ENCODE assay signal across 26 cellular contexts in the genomic region with DNA sequence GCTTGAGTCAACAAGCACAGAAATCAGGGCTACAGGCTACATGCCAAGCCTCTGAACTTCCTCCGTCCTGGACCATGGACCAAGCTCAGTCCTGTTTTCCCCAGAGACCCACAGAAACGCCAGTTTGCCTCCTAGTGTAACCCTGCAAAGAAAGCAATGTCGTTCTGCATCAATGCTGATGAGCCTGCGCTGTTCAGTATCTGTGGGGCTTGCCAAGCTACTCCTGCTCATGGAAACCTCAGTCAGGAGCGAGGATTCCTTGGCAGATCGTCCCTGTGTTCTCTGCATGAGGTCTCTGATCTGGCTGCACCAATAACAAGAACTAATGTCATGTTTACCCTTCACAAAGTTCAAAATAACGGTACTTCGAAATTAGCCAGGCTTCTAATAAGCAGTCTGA.
DNase-seq lines count a peak whose midpoint lies in the region; ATAC-seq and TF ChIP-seq lines count a peak whose summit lies in the region.
"Had no signal": no experiment of that assay in that cellular context is flagged by ENCODE, and none has a peak within 500 bp of the region (broad histone marks: within the 10 kb centered on the region; RNA-seq: fewer than 3 reads in every experiment).

No MANE protein-coding gene starts in this region.

- no peak for TF ChIP-seq POLR2A in ovary (IDR thresholded peaks at IDR 0.05)

- H3K4me1 ChIP-seq in BLaER1 treated with 17β-estradiol and CSF1 and Interleukin-3, amounts not matched to agents 10 nM and 100 nM: peaks cover 6 to 33% (median 17%) of the 10 kb centered on the region in 10 experiments; a peak in 17 of 20 replicates
- no peaks in the 10 kb centered on the region for H3K4me1 ChIP-seq in ovary (ENCODE audit: insufficient read depth)
- H3K4me1 ChIP-seq: adrenal gland, right atrium auricular region had no signal

- H4K20me1 ChIP-seq in BLaER1 treated with 17β-estradiol and CSF1 and Interleukin-3, amounts not matched to agents 10 nM and 100 nM: no peaks in the 10 kb centered on the region

- TF ChIP-seq EP300 in ovary (IDR thresholded peaks at IDR 0.05): no peak

- peak overlapping the region in 2 of 11 experiments; percentile 5 to 24; a peak in 3 of 22 replicates for H3K9ac ChIP-seq in BLaER1 treated with 17β-estradiol and CSF1 and Interleukin-3, amounts not matched to agents 10 nM and 100 nM

- no peak for ATAC-seq in GM19452 (IDR thresholded peaks at IDR 0.05; ENCODE audit: unreplicated experiment)
- ATAC-seq: activated CD8-positive, alpha-beta T cell treated with anti-CD3 and anti-CD28 coated beads, Interleukin-2, amount 10 ng/mL, durations not matched to agents 7 days and 5 days; activated T-helper 17 cell treated with anti-CD3 and anti-CD28 coated beads, Interleukin-2, amount 50 U/mL, for 72 hours; HepG2; left colon; stimulated activated naive CD8-positive, alpha-beta T cell treated with anti-CD3 and anti-CD28 coated beads, Interleukin-15, Interleukin-2, amounts not matched to agents 100 U/mL and 50 U/mL, for 24 hours had no signal

- peak overlapping the region; percentile 18 to 84 (median 64); a peak in 19 of 22 replicates for H3K4me2 ChIP-seq in BLaER1 treated with 17β-estradiol and CSF1 and Interleukin-3, amounts not matched to agents 10 nM and 100 nM
- H3K4me2 ChIP-seq: smooth muscle cell had no signal

- no peaks in the 10 kb centered on the region for H3K27me3 ChIP-seq in BLaER1 treated with 17β-estradiol and CSF1 and Interleukin-3, amounts not matched to agents 10 nM and 100 nM
- no peaks in the 10 kb centered on the region for H3K27me3 ChIP-seq in ovary
- H3K27me3 ChIP-seq: adrenal gland, brain microvascular endothelial cell, right atrium auricular region had no signal

- 6 to 13% (median 12%) methylated on average over 8 of the region's 8 CpGs for WGBS in ovary, 3 donors

- intact Hi-C loops in ovary (cut with DNase I): no loop called here

- H3K9me3 ChIP-seq in BLaER1 treated with 17β-estradiol and CSF1 and Interleukin-3, amounts not matched to agents 10 nM and 100 nM (replicated peaks in 1 of 11): peaks cover 0 to 18% (median 3%) of the 10 kb centered on the region in 11 experiments; a peak in 8 of 22 replicates
- H3K9me3 ChIP-seq in ovary: no peaks in the 10 kb centered on the region
- H3K9me3 ChIP-seq: adrenal gland, right atrium auricular region, thoracic aorta had no signal

- no peak overlapping the region for H3K27ac ChIP-seq in BLaER1 treated with 17β-estradiol and CSF1 and Interleukin-3, amounts not matched to agents 10 nM and 100 nM
- no peak overlapping the region for H3K27ac ChIP-seq in ovary
- H3K27ac ChIP-seq: adrenal gland, brain microvascular endothelial cell, right atrium auricular region, thoracic aorta had no signal

- DNase-seq in NCI-H345 treated with DMSO at 0.1 percent for 48 hours (lab: John Stamatoyannopoulos, UW; ENCODE audit: unreplicated experiment) (peak; percentile 18), cerebellum (ENCODE audit: low spot score) (peak; percentile 37), ovary (peak; percentile 21 to 50 (median 37)), OCI-M2 (lab: John Stamatoyannopoulos, UW; ENCODE audit: unreplicated experiment) (no peak), GF-D8 (lab: John Stamatoyannopoulos, UW) (no peak), mucosa of gallbladder (ENCODE audit: low spot score) (no peak)
- DNase-seq: activated CD8-positive, alpha-beta T cell treated with anti-CD3 and anti-CD28 coated beads, Interleukin-2, amount 10 ng/mL, durations not matched to agents 7 days and 5 days; activated naive CD4-positive, alpha-beta T cell treated with anti-CD3 and anti-CD28 coated beads, Interleukin-2, amount 10 ng/mL, durations not matched to agents 7 days and 5 days; brain microvascular endothelial cell; DMS 273 treated with DMSO at 0.1 percent for 48 hours; effector CD4-positive, alpha-beta T cell; Karpas-422; left colon; NCI-H2107; NCI-H510A treated with DMSO at 0.1 percent for 48 hours; SIG-M5; stimulated activated CD4-positive, alpha-beta T cell treated with anti-CD3 and anti-CD28 coated beads, Interleukin-1b, Interleukin-23, amount 100 ng/mL, for 48 hours; stimulated activated naive CD8-positive, alpha-beta T cell treated with anti-CD3 and anti-CD28 coated beads, Interleukin-15, Interleukin-2, amounts not matched to agents 100 U/mL and 50 U/mL, for 24 hours had no signal

- H3K4me3 ChIP-seq in BLaER1 treated with 17β-estradiol and CSF1 and Interleukin-3, amounts not matched to agents 10 nM and 100 nM: no peak overlapping the region
- H3K4me3 ChIP-seq in ovary: no peak overlapping the region
- H3K4me3 ChIP-seq: adrenal gland, right atrium auricular region, smooth muscle cell, thoracic aorta had no signal

- no peak for TF ChIP-seq CTCF in ovary (IDR thresholded peaks at IDR 0.05)

- no peaks in the 10 kb centered on the region for H3K36me3 ChIP-seq in BLaER1 treated with 17β-estradiol and CSF1 and Interleukin-3, amounts not matched to agents 10 nM and 100 nM
- no peaks in the 10 kb centered on the region for H3K36me3 ChIP-seq in ovary
- H3K36me3 ChIP-seq: adrenal gland, brain microvascular endothelial cell, right atrium auricular region, thoracic aorta had no signal

Comparison
In these comparisons a context has a peak if more than half of its experiments do, and no peak if none do; other contexts are left out.
1. DNase-seq: peak in NCI-H345 treated with DMSO at 0.1 percent for 48 hours (single experiment), cerebellum (single experiment) and ovary (5 of 5); none in OCI-M2 (single experiment), GF-D8 (single experiment) and mucosa of gallbladder (single experiment).